In genomic region chr22:20604776-20605221, GRCh38 we compare ENCODE assay signal across 18 cellular contexts.
DNase-seq lines count a peak whose midpoint lies in the region; ATAC-seq, FAIRE-seq and TF ChIP-seq lines count a peak whose summit lies in the region.
"Had no signal": no experiment of that assay in that cellular context is flagged by ENCODE, and none has a peak within 500 bp of the region (broad histone marks: within the 10 kb centered on the region; RNA-seq: fewer than 3 reads in every experiment).

No MANE protein-coding gene starts in this region.

- no CpG with 5 or more reads among the region's 18 CpGs for WGBS in H9 (ENCODE audit: extremely low coverage, insufficient read length, low lambda C conversion rate)
- WGBS in K562 (ENCODE audit: insufficient coverage, low coverage, missing lambda C conversion rate) = 2% methylated on average over 18 of the region's 18 CpGs

- H3K4ac ChIP-seq in H9 (ENCODE audit: low read depth, low read length) = no peak overlapping the region

- H3K4me1 ChIP-seq in H9 (ENCODE audit: insufficient read depth, low read length) (no peaks in the 10 kb centered on the region), K562 (replicated peaks in 1 of 2; ENCODE audit: control insufficient read depth in 2 of 2, insufficient read depth in 2 of 2, low read length in 2 of 2) (peaks cover 0 to 37% of the 10 kb centered on the region in 2 experiments; a peak in 2 of 5 replicates), osteoblast (ENCODE audit: insufficient read depth, low read length) (no peaks in the 10 kb centered on the region)

- no peak overlapping the region for H3K4me3 Mint-ChIP-seq in H9

- H2BK15ac ChIP-seq in H9 (ENCODE audit: low read depth, low read length) = no peak overlapping the region

- H3K36me3 ChIP-seq in K562 (ENCODE audit: control insufficient read depth, insufficient read depth, low read length) (no peaks in the 10 kb centered on the region), osteoblast (ENCODE audit: insufficient read depth, low read length) (no peaks in the 10 kb centered on the region)

- ATAC-seq in K562 (peak; percentile 76), Right ventricle myocardium superior (ENCODE audit: poor library complexity) (no peak)

- no peak overlapping the region for H3T11ph ChIP-seq in H9 (ENCODE audit: low read length)

- H4K5ac ChIP-seq in H9 (ENCODE audit: insufficient read length, low read depth, low read length) = no peak overlapping the region

- no peaks in the 10 kb centered on the region for H3K79me1 ChIP-seq in H9 (ENCODE audit: insufficient read depth, low read depth, low read length, poor library complexity, severe bottlenecking)

- H3K27me3 ChIP-seq in H9 (ENCODE audit: insufficient read depth, low read length) (no peaks in the 10 kb centered on the region), K562 (ENCODE audit: control insufficient read depth in 2 of 2, insufficient read depth in 2 of 2, low read length in 2 of 2) (peaks cover 59 to 99% of the 10 kb centered on the region in 2 experiments; a peak in 4 of 5 replicates), osteoblast (ENCODE audit: insufficient read depth, low read length) (no peaks in the 10 kb centered on the region)

- H3K23ac ChIP-seq in H9 (ENCODE audit: insufficient read length, low read depth, low read length) = no peak overlapping the region

- no peak overlapping the region for H3K14ac ChIP-seq in H9 (ENCODE audit: insufficient read depth, low read length)

- H3K79me2 ChIP-seq in H9 (ENCODE audit: insufficient read depth, low read length) (no peaks in the 10 kb centered on the region), K562 (ENCODE audit: control insufficient read depth, insufficient read depth, low read length) (no peaks in the 10 kb centered on the region), osteoblast (ENCODE audit: insufficient read depth, low read length) (no peaks in the 10 kb centered on the region)

- no peak overlapping the region for H2BK5ac ChIP-seq in H9 (ENCODE audit: insufficient read length, low read length)

- H3K9me3 Mint-ChIP-seq in H9 = no peaks in the 10 kb centered on the region

- H3K9ac ChIP-seq in H9 (ENCODE audit: extremely low read depth, insufficient read length, low read length) (no peak overlapping the region), K562 (ENCODE audit: insufficient read depth in 1 of 2, low read depth in 2 of 2, low read length in 2 of 2) (peak overlapping the region in 1 of 2 experiments; percentile 32; a peak in 1 of 4 replicates)

- no peak overlapping the region for H4K8ac ChIP-seq in H9 (replicated peaks; ENCODE audit: insufficient read length, low read depth, low read length)

- TF ChIP-seq POLR2A in K562 (conservative IDR thresholded peaks at IDR 0.05) = no peak

- no peak overlapping the region for H3K27ac ChIP-seq in H9 (ENCODE audit: insufficient read length, low read depth, low read length)
- H3K27ac ChIP-seq in K562 (ENCODE audit: extremely low read depth, low read depth, low read length) = no peak overlapping the region
- no peak overlapping the region for H3K27ac ChIP-seq in osteoblast (ENCODE audit: low read depth, low read length)

- intact Hi-C loops in K562 (cut with micrococcal nuclease) (loop anchor here (5.0 kb wide), 1 partner anchor 178 kb away; no protein-coding TSS in a partner anchor), Right ventricle myocardium superior (cut with DNase I) (no loop called here)

- H3K36me3 Mint-ChIP-seq in H9 (ENCODE audit: insufficient read depth in 1 of 3, low read depth in 3 of 3) = no peaks in the 10 kb centered on the region

- no peaks in the 10 kb centered on the region for H3K27me3 Mint-ChIP-seq in H9 (ENCODE audit: low read depth)

- H2AK5ac ChIP-seq in H9 (ENCODE audit: insufficient read length, low read length) = no peak overlapping the region

- TF ChIP-seq CTCF in H9 (conservative IDR thresholded peaks at IDR 0.05) = no peak
- peak; percentile 83 to 99 (median 85) for TF ChIP-seq CTCF in K562 (IDR thresholded peaks at IDR 0.05 in 2 of 3, conservative IDR thresholded peaks at IDR 0.05 in 1 of 3; ENCODE audit: insufficient read depth in 2 of 3, low read depth in 1 of 3, low read length in 3 of 3)
- no peak for TF ChIP-seq CTCF in osteoblast (IDR thresholded peaks at IDR 0.05; ENCODE audit: extremely low read depth, low read depth, low read length)

- no peak overlapping the region for H2BK12ac ChIP-seq in H9 (ENCODE audit: insufficient read length, low read depth, low read length)

- POLR2A ChIA-PET in K562 (lab: Yijun Ruan, JAX) = interaction anchor here (0.6 to 21.8 kb wide), 10 partner anchors 11 to 1540 kb away, joined by 3 to 234 read pairs (median 3); partner anchors contain the start of gene MED15

- H2BK20ac ChIP-seq in H9 (ENCODE audit: low read depth, low read length, poor library complexity, severe bottlenecking) = no peak overlapping the region

- DNase-seq in H9 (peak; percentile 34), OCI-M1 (lab: John Stamatoyannopoulos, UW) (peak; percentile 32), K562 (ENCODE audit: extremely low read depth in 1 of 4, low spot score in 3 of 4) (peak; percentile 81 to 91 (median 86)), osteoblast (ENCODE audit: insufficient read length, low spot score, missing footprints) (peak; percentile 84), NCI-H82 (lab: John Stamatoyannopoulos, UW) (no peak), activated gamma-delta T cell (lab: John Stamatoyannopoulos, UW) (no peak), Right ventricle myocardium superior (no peak)
- DNase-seq: Caco-2, DMS153, EL, KG1, NCI-H1092, NCI-H146, NCI-H2081, NCI-H510A treated with DMSO at 0.1 percent for 48 hours, SW 1271 had no signal

- no peak overlapping the region for H2BK120ac ChIP-seq in H9 (ENCODE audit: low read depth, low read length, poor library complexity, severe bottlenecking)

- H3K4me3 ChIP-seq in K562 (no peak overlapping the region), osteoblast (ENCODE audit: insufficient read depth, low read length) (no peak overlapping the region)

- H3K9me1 ChIP-seq in K562 (ENCODE audit: control insufficient read depth, insufficient read depth, low read length) = peaks cover 5% of the 10 kb centered on the region

- H3K56ac ChIP-seq in H9 (ENCODE audit: insufficient read length, low read depth, low read length) = no peak overlapping the region

- H3K9me3 ChIP-seq in H9 (ENCODE audit: control insufficient read depth, low read depth, low read length) = no peaks in the 10 kb centered on the region
- H3K9me3 ChIP-seq in K562 (replicated peaks; ENCODE audit: control insufficient read depth, insufficient read depth, low read depth, low read length) = no peaks in the 10 kb centered on the region
- no peaks in the 10 kb centered on the region for H3K9me3 ChIP-seq in osteoblast (ENCODE audit: low read depth, low read length)
- H3K9me3 ChIP-seq: Caco-2 had no signal

- H4K20me1 ChIP-seq in H9 (ENCODE audit: control insufficient read depth, insufficient read depth, insufficient read length) (no peaks in the 10 kb centered on the region), K562 (replicated peaks; ENCODE audit: control insufficient read depth, insufficient read depth, low read length) (peaks cover 60% of the 10 kb centered on the region), osteoblast (ENCODE audit: insufficient read depth, low read length) (no peaks in the 10 kb centered on the region)

- no peak overlapping the region for H2AFZ ChIP-seq in H9 (ENCODE audit: low read length)
- H2AFZ ChIP-seq in K562 (ENCODE audit: low read depth, low read length) = no peak overlapping the region
- no peak overlapping the region for H2AFZ ChIP-seq in osteoblast (ENCODE audit: low read length)

- CTCF ChIA-PET in K562 (lab: Yijun Ruan, JAX; ENCODE audit: low intra/inter-chr PET ratio) = interaction anchor here (1.1 to 4.5 kb wide), 5 partner anchors 92 to 186 kb away, joined by 3 to 28 read pairs (median 10); no protein-coding TSS in a partner anchor

- H3K4me2 ChIP-seq in H9 (ENCODE audit: insufficient read depth, insufficient read length, low read length) = no peak overlapping the region
- H3K4me2 ChIP-seq in K562 (ENCODE audit: insufficient read depth, low read length) = no peak overlapping the region
- no peak overlapping the region for H3K4me2 ChIP-seq in osteoblast (ENCODE audit: insufficient read depth, low read length)

- H3K23me2 ChIP-seq in H9 (ENCODE audit: insufficient read length, low read depth, low read length, poor library complexity, severe bottlenecking) = no peaks in the 10 kb centered on the region

- H4K91ac ChIP-seq in H9 (ENCODE audit: insufficient read length, low read depth, low read length) = no peak overlapping the region

- in situ Hi-C loops in K562 (cut with MboI) = loop anchor here (25.0 kb wide), 1 partner anchor 533 kb away; no protein-coding TSS in a partner anchor

- peak in 1 of 2 experiments; percentile 69; a peak in 3 of 4 replicates for TF ChIP-seq RAD21 in K562 (CRISPR knock-in tag; conservative IDR thresholded peaks at IDR 0.05 in 1 of 2, IDR thresholded peaks at IDR 0.05 in 1 of 2)

- TF ChIP-seq EP300 in K562 (IDR thresholded peaks at IDR 0.05; ENCODE audit: low read length) = no peak

- peak; percentile 19 for FAIRE-seq in K562 (lab: Jason Lieb, UNC)
- FAIRE-seq: GM19239, H54 had no signal

- no peak overlapping the region for H3K18ac ChIP-seq in H9 (ENCODE audit: insufficient read length, low read depth, low read length)

- H3K4me1 Mint-ChIP-seq in H9 = peaks cover 12 to 21% of the 10 kb centered on the region in 2 experiments

- H3K27ac Mint-ChIP-seq in H9 = peak overlapping the region in 1 of 3 experiments; percentile 41; a peak in 1 of 7 replicates

- no TSS peak for BruUV-seq in K562 (replicated peaks; lab: Mats Ljungman, UMichigan)

TF ChIP-seq in K562, 482 proteins besides CTCF, POLR2A, EP300 and RAD21 (continues in another document):
- TF ChIP-seq, protein P1, sequence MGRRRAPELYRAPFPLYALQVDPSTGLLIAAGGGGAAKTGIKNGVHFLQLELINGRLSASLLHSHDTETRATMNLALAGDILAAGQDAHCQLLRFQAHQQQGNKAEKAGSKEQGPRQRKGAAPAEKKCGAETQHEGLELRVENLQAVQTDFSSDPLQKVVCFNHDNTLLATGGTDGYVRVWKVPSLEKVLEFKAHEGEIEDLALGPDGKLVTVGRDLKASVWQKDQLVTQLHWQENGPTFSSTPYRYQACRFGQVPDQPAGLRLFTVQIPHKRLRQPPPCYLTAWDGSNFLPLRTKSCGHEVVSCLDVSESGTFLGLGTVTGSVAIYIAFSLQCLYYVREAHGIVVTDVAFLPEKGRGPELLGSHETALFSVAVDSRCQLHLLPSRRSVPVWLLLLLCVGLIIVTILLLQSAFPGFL (CRISPR knock-in tag; IDR thresholded peaks at IDR 0.05) = no peak
- no peak for TF ChIP-seq ZNF280B (CRISPR knock-in tag; IDR thresholded peaks at IDR 0.05)

Comparison
In these comparisons a context has a peak if more than half of its experiments do, and no peak if none do; other contexts are left out.
1. DNase-seq: peak in H9 (single experiment), OCI-M1 (single experiment), K562 (4 of 4) and osteoblast (single experiment); none in NCI-H82 (single experiment), activated gamma-delta T cell (single experiment) and Right ventricle myocardium superior (single experiment).
2. CTCF ChIP-seq: peak in K562 (3 of 3); none in H9 (single experiment) and osteoblast (single experiment).